ENCODE assay signal across 20 cellular contexts in the genomic region with DNA sequence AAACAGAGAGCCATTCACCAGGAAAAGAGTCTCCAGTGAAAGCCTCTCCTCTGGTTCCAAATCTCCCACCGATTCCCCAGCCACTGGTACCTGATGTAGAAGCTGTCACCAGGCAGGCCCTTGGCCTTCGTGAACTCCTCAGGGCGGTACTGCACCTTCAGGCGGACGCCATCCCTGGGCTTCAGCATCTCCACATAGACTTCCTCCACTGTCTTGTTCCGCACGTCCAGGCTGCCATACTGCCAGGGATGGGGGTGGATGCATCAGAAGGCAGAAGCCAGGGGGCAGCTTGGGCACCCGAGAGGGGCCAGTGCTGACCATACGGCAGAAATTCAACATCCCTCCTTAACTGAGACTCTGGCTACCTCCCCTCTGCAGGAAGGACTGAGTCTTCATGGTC.
DNase-seq lines count a peak whose midpoint lies in the region; ATAC-seq and TF ChIP-seq lines count a peak whose summit lies in the region.
"Had no signal": no experiment of that assay in that cellular context is flagged by ENCODE, and none has a peak within 500 bp of the region (broad histone marks: within the 10 kb centered on the region; RNA-seq: fewer than 3 reads in every experiment).

No MANE protein-coding gene starts in this region.

- H3K4me3 ChIP-seq in spleen = no peak overlapping the region
- H3K4me3 ChIP-seq: A549, HAP-1 had no signal

- H3K36me3 Mint-ChIP-seq in chondrocyte (ENCODE audit: low read depth) = peaks cover 45% of the 10 kb centered on the region
- H3K36me3 Mint-ChIP-seq in nephron progenitor cell (ENCODE audit: low read depth) = peaks cover 51% of the 10 kb centered on the region
- H3K36me3 Mint-ChIP-seq: CD4-positive, alpha-beta memory T cell had no signal

- no peaks in the 10 kb centered on the region for H3K9me3 ChIP-seq in spleen
- H3K9me3 ChIP-seq: A549, HAP-1 had no signal

- TF ChIP-seq POLR2A in spleen (IDR thresholded peaks at IDR 0.05) = no peak

- H3K27ac Mint-ChIP-seq in chondrocyte (ENCODE audit: unreplicated experiment) = no peak overlapping the region
- H3K27ac Mint-ChIP-seq in nephron progenitor cell = peak overlapping the region; percentile 19
- H3K27ac Mint-ChIP-seq: CD4-positive, alpha-beta memory T cell; HFFc6 had no signal

- H3K36me3 ChIP-seq in spleen = peaks cover 0 to 91% (median 17%) of the 10 kb centered on the region in 6 donors

- POLR2A ChIA-PET in RWPE1 (lab: Yijun Ruan, JAX; ENCODE audit: low non-redundant PET) = no interaction called here

- H3K4me3 Mint-ChIP-seq in chondrocyte (ENCODE audit: unreplicated experiment) (no peak overlapping the region), nephron progenitor cell (no peak overlapping the region)
- H3K4me3 Mint-ChIP-seq: CD4-positive, alpha-beta memory T cell; HFFc6 had no signal

- ATAC-seq in esophagus mucosa (no peak), HG02798 (IDR thresholded peaks at IDR 0.05; ENCODE audit: poor library complexity, unreplicated experiment) (no peak)
- ATAC-seq: A549 had no signal

- 88 to 94% (median 89%) methylated on average over 9 of the region's 9 CpGs for WGBS in spleen, 5 donors

- H3K4me1 ChIP-seq in spleen = no peaks in the 10 kb centered on the region
- H3K4me1 ChIP-seq: A549 had no signal

- H3K9me3 Mint-ChIP-seq in chondrocyte (ENCODE audit: low read depth) (no peaks in the 10 kb centered on the region), nephron progenitor cell (no peaks in the 10 kb centered on the region)
- H3K9me3 Mint-ChIP-seq: CD4-positive, alpha-beta memory T cell; HFFc6 had no signal

- H3K4me1 Mint-ChIP-seq in chondrocyte (ENCODE audit: low read depth) (no peaks in the 10 kb centered on the region), nephron progenitor cell (no peaks in the 10 kb centered on the region)
- H3K4me1 Mint-ChIP-seq: CD4-positive, alpha-beta memory T cell had no signal

- TF ChIP-seq CTCF in RWPE1 (conservative IDR thresholded peaks at IDR 0.05; ENCODE audit: low read depth) (no peak), chondrocyte (IDR thresholded peaks at IDR 0.05) (no peak), nephron progenitor cell (IDR thresholded peaks at IDR 0.05) (no peak), spleen (IDR thresholded peaks at IDR 0.05 in 8 of 11, conservative IDR thresholded peaks at IDR 0.05 in 3 of 11) (no peak)

- H3K27me3 Mint-ChIP-seq in chondrocyte (ENCODE audit: low read depth) (no peaks in the 10 kb centered on the region), nephron progenitor cell (ENCODE audit: low read depth, poor library complexity) (no peaks in the 10 kb centered on the region)
- H3K27me3 Mint-ChIP-seq: CD4-positive, alpha-beta memory T cell had no signal

- H3K27ac ChIP-seq in RWPE1 (peak overlapping the region; percentile 51; the same call in 1 of the 2 replicates), spleen (no peak overlapping the region)
- H3K27ac ChIP-seq: A549 had no signal

- intact Hi-C loops in spleen (cut with DNase I; ENCODE audit: low total_unique reads) = no loop called here

- CTCF ChIA-PET in RWPE1 (lab: Yijun Ruan, JAX) = no interaction called here

- H3K27me3 ChIP-seq in spleen (replicated peaks in 1 of 7) = no peaks in the 10 kb centered on the region

- DNase-seq in RWPE1 (ENCODE audit: low spot score) (no peak), chondrocyte (ENCODE audit: low spot score) (peak; percentile 54), nephron progenitor cell (no peak), spleen (peak; percentile 42), NCI-H345 (lab: John Stamatoyannopoulos, UW) (no peak)
- DNase-seq: 8988T; ACHN; C1 segment of cervical spinal cord; Calu3; CD4-positive, alpha-beta memory T cell; COR-L47; DMS53; DMS79 treated with DMSO at 0.1 percent for 48 hours; GF-D8; GOT3; HFFc6 had no signal

Comparison
In these comparisons a context has a peak if more than half of its experiments do, and no peak if none do; other contexts are left out.
1. DNase-seq: peak in chondrocyte (single experiment) and spleen (single experiment); none in RWPE1 (single experiment), nephron progenitor cell (single experiment) and NCI-H345 (single experiment).